In the genomic region with DNA sequence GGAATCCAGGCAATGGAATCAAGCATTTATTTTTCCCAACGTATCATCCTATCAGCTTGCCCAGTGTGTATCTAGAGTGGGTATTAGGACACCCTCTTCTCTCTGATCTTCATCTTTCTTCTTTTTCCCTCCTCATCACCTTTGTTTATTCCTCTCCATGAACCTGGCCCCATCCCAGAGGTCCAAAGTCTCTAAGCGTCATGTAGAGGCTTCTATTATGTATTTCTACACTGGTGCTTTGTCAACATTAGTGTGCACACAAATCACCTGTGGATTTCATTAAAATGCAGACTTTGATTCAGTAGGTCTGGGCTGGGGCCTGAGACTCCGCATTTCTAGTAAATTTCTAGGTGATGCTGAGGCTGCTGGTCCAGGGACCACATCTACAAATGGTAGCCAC, we compare ENCODE assay signal across 24 cellular contexts. TPM values are rescaled to one million over a fixed set of nuclear protein-coding genes. Genes with fewer than 3 reads are reported as not detected.
"Had no signal": no experiment of that assay in that cellular context is flagged by ENCODE, and none has a peak within 500 bp of the region (broad histone marks: within the 10 kb centered on the region; RNA-seq: fewer than 3 reads in every experiment).

No MANE protein-coding gene starts in this region.

- H3K36me3 Mint-ChIP-seq: activated naive CD4-positive, alpha-beta T cell treated with anti-CD3 and anti-CD28 coated beads, Interleukin-2, amount 50 U/mL, for 72 hours had no signal

- H3K4me3 ChIP-seq: ascending aorta, body of pancreas, MG63, SJCRH30 had no signal

- H3K4me2 ChIP-seq: SK-N-SH had no signal

- H3K9me3 ChIP-seq: ascending aorta, body of pancreas, MG63, SJCRH30, SK-N-SH had no signal

- H3K27me3 ChIP-seq: ascending aorta, body of pancreas, MG63, SJCRH30 had no signal

- H3K4me1 ChIP-seq: SJCRH30 had no signal

- H3K36me3 ChIP-seq: ascending aorta, MG63, SJCRH30 had no signal

- DNase-seq: activated CD4-positive, alpha-beta T cell treated with anti-CD3 and anti-CD28 coated beads for 4 hours; activated CD4-positive, alpha-beta T cell treated with anti-CD3 and anti-CD28 coated beads, Interleukin-2, amount 50 U/mL, for 4 hours; activated CD8-positive, alpha-beta memory T cell treated with anti-CD3 and anti-CD28 coated beads for 24 hours; activated effector memory CD4-positive, alpha-beta T cell treated with Interleukin-2 at 50 U/mL for 16 hours; activated naive CD4-positive, alpha-beta T cell; amniotic stem cell; central memory CD4-positive, alpha-beta T cell; MG63; NCI-H1105; NCI-H1436; NCI-H187 treated with DMSO at 0.1 percent for 48 hours; NCI-H2081 treated with DMSO at 0.1 percent for 48 hours; Right ventricle myocardium superior had no signal

- H3K9ac ChIP-seq: SK-N-SH had no signal

- H3K27ac Mint-ChIP-seq: activated naive CD4-positive, alpha-beta T cell treated with anti-CD3 and anti-CD28 coated beads, Interleukin-2, amount 50 U/mL, for 72 hours; activated naive CD8-positive, alpha-beta T cell treated with anti-CD3 and anti-CD28 coated beads, Interleukin-2, amount 50 U/mL, for 24 hours; activated T-cell treated with anti-CD3 and anti-CD28 coated beads, Interleukin-2, amount 50 U/mL, for 72 hours had no signal

- H3K27ac ChIP-seq: ascending aorta, body of pancreas, RWPE1, SJCRH30 had no signal

- ATAC-seq: Panc1 had no signal

- H3K9me3 Mint-ChIP-seq: activated naive CD4-positive, alpha-beta T cell treated with anti-CD3 and anti-CD28 coated beads, Interleukin-2, amount 50 U/mL, for 72 hours; activated naive CD8-positive, alpha-beta T cell treated with anti-CD3 and anti-CD28 coated beads, Interleukin-2, amount 50 U/mL, for 24 hours; activated T-cell treated with anti-CD3 and anti-CD28 coated beads, Interleukin-2, amount 50 U/mL, for 72 hours had no signal

- H3K4me3 Mint-ChIP-seq: activated naive CD8-positive, alpha-beta T cell treated with anti-CD3 and anti-CD28 coated beads, Interleukin-2, amount 50 U/mL, for 24 hours; activated T-cell treated with anti-CD3 and anti-CD28 coated beads, Interleukin-2, amount 50 U/mL, for 72 hours had no signal

- FAIRE-seq: bronchial epithelial cell had no signal

RNA-seq across cellular contexts. Expression of gene PIP5K1B, which starts 19.8 kb away (rescaled TPM):
- total RNA-seq: chondrocyte had no signal
- polyA plus RNA-seq: SK-N-SH had no signal
